In the genomic region with DNA sequence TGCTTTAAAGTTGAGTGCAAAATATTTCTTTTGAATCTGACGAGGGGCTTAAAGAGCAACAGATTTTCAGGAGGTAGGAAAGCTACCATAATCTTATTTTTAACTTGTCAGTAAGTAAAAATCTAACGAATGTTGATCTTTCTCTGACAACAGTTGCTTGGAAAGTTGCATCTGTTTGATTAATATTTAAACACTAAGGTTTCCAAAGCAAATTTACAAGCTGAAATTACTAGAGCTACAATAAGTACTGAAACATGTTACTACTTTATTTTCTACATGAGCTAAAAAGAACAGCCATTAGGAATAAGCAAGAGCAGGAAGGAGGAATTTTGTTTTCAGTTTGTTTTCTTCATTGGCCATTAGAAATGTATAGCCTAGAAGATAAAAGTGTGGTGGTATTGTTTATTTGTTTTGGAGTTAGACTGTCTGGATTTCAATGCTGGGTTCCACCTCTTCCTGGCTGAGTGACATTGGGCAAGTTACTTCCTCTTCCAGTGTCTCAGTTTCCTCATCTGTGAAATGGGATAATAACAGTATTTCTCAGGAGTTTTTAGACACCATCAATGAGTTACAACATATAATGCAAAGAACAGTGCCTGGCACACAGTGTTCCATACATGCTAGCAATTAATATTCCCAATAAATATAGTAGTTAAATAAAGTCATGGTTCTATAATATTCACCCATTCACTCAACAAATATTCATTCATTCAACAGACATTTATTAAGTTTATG, we compare ENCODE assay signal across 1 cellular context.
TF ChIP-seq lines count a peak whose summit lies in the region.

No MANE protein-coding gene starts in this region.

TF ChIP-seq in A549, 52 proteins besides CTCF, POLR2A, EP300 and RAD21:
- TF ChIP-seq EHF (CRISPR knock-in tag; IDR thresholded peaks at IDR 0.05) = no peak
- TF ChIP-seq, protein P1, sequence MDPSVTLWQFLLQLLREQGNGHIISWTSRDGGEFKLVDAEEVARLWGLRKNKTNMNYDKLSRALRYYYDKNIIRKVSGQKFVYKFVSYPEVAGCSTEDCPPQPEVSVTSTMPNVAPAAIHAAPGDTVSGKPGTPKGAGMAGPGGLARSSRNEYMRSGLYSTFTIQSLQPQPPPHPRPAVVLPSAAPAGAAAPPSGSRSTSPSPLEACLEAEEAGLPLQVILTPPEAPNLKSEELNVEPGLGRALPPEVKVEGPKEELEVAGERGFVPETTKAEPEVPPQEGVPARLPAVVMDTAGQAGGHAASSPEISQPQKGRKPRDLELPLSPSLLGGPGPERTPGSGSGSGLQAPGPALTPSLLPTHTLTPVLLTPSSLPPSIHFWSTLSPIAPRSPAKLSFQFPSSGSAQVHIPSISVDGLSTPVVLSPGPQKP (IDR thresholded peaks at IDR 0.05; ENCODE audit: low read depth, low read length) = no peak
- TF ChIP-seq FOSL2 (IDR thresholded peaks at IDR 0.05) = no peak
- no peak for TF ChIP-seq FOSL2 (CRISPR knock-in tag; IDR thresholded peaks at IDR 0.05)
- TF ChIP-seq CHD4 (IDR thresholded peaks at IDR 0.05; ENCODE audit: borderline replicate concordance) = 0 out of 2 replicates have a peak, but pooled peaks have one; percentile 86
- TF ChIP-seq HOXB5 (CRISPR knock-in tag; IDR thresholded peaks at IDR 0.05) = no peak
- no peak for TF ChIP-seq FOSB (CRISPR knock-in tag; IDR thresholded peaks at IDR 0.05)
- TF ChIP-seq HEYL (CRISPR knock-in tag; IDR thresholded peaks at IDR 0.05) = no peak
- peak; percentile 73; the same call in 1 of the 2 replicates for TF ChIP-seq HDAC2 (IDR thresholded peaks at IDR 0.05)
- no peak for TF ChIP-seq MAFK (IDR thresholded peaks at IDR 0.05; ENCODE audit: partially characterized antibody)
- peak; percentile 89; the same call in 1 of the 2 replicates for TF ChIP-seq KDM1A (IDR thresholded peaks at IDR 0.05; ENCODE audit: low read depth)
- TF ChIP-seq, protein P2, sequence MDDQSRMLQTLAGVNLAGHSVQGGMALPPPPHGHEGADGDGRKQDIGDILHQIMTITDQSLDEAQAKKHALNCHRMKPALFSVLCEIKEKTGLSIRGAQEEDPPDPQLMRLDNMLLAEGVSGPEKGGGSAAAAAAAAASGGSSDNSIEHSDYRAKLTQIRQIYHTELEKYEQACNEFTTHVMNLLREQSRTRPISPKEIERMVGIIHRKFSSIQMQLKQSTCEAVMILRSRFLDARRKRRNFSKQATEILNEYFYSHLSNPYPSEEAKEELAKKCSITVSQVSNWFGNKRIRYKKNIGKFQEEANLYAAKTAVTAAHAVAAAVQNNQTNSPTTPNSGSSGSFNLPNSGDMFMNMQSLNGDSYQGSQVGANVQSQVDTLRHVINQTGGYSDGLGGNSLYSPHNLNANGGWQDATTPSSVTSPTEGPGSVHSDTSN (IDR thresholded peaks at IDR 0.05) = no peak
- no peak for TF ChIP-seq ZNF302 (CRISPR knock-in tag; IDR thresholded peaks at IDR 0.05)
- TF ChIP-seq ZC3H11A (IDR thresholded peaks at IDR 0.05) = no peak
